In genomic region chr2:54332386-54332785, GRCh38 we compare ENCODE assay signal across 15 cellular contexts.
DNase-seq lines count a peak whose midpoint lies in the region; ATAC-seq and TF ChIP-seq lines count a peak whose summit lies in the region.
"Had no signal": no experiment of that assay in that cellular context is flagged by ENCODE, and none has a peak within 500 bp of the region (broad histone marks: within the 10 kb centered on the region; RNA-seq: fewer than 3 reads in every experiment).

No MANE protein-coding gene starts in this region.

- peaks cover 11% of the 10 kb centered on the region for H3F3A ChIP-seq in neural progenitor cell (ENCODE audit: low read depth)

- POLR2A ChIA-PET in activated B cell treated with CpG ODN at 0.5 μM for 24 hours (lab: Charles Lee) = no interaction called here

- H3K27ac Mint-ChIP-seq in activated B cell treated with CpG ODN at 0.5 μM for 24 hours (peak overlapping the region; percentile 22), neural progenitor cell (no peak overlapping the region)

- ATAC-seq in activated B cell treated with CpG ODN at 0.5 μM for 24 hours (ENCODE audit: low read depth) = no peak
- no peak for ATAC-seq in mucosa of descending colon
- ATAC-seq in HG03097 (IDR thresholded peaks at IDR 0.05; ENCODE audit: low FRiP score, unreplicated experiment) = no peak
- ATAC-seq: Right ventricle myocardium inferior had no signal

- no peak overlapping the region for H2AFZ ChIP-seq in neural progenitor cell (replicated peaks)

- DNase-seq in HCEC 1CT = peak; percentile 15
- no peak for DNase-seq in activated B cell treated with CpG ODN at 0.5 μM for 24 hours
- DNase-seq in fibroblast of the aortic adventitia (ENCODE audit: low read depth) = peak; percentile 40
- no peak for DNase-seq in neural progenitor cell (ENCODE audit: low spot score)
- DNase-seq in mucosa of descending colon = no peak
- DNase-seq in NCI-H146 treated with DMSO at 0.1 percent for 48 hours (lab: John Stamatoyannopoulos, UW; ENCODE audit: unreplicated experiment) = no peak
- DNase-seq: DMS 273 treated with DMSO at 0.1 percent for 48 hours, Karpas-422, MM.1S, NCI-H1930, NCI-H2171, NCI-H774 had no signal

- intact Hi-C loops in activated B cell treated with CpG ODN at 0.5 μM for 24 hours (cut with micrococcal nuclease) = loop anchor here (5.0 to 10.0 kb wide), 3 partner anchors 125 to 900 kb away; partner anchors contain the start of genes CLHC1, RPS27A and SPTBN1
- intact Hi-C loops in mucosa of descending colon (cut with DNase I, micrococcal nuclease) = no loop called here

- H3K27me3 ChIP-seq in neural progenitor cell = peaks cover 42% of the 10 kb centered on the region

- no peaks in the 10 kb centered on the region for H4K20me1 ChIP-seq in neural progenitor cell (ENCODE audit: low read depth)

- H3K27ac ChIP-seq in neural progenitor cell = no peak overlapping the region
- H3K27ac ChIP-seq: SK-N-MC had no signal

- CTCF ChIA-PET in activated B cell treated with CpG ODN at 0.5 μM for 24 hours (lab: Charles Lee) = no interaction called here

- peaks cover 21% of the 10 kb centered on the region for H3K4me1 Mint-ChIP-seq in activated B cell treated with CpG ODN at 0.5 μM for 24 hours
- H3K4me1 Mint-ChIP-seq in neural progenitor cell = peaks cover 13% of the 10 kb centered on the region

- H3K4me3 ChIP-seq in fibroblast of the aortic adventitia (ENCODE audit: low read depth, low read length) (no peak overlapping the region), neural progenitor cell (no peak overlapping the region), mucosa of descending colon (no peak overlapping the region)
- H3K4me3 ChIP-seq: SK-N-MC had no signal

- H3K9me3 Mint-ChIP-seq in activated B cell treated with CpG ODN at 0.5 μM for 24 hours (no peaks in the 10 kb centered on the region), neural progenitor cell (no peaks in the 10 kb centered on the region)

- H3K4me3 Mint-ChIP-seq in activated B cell treated with CpG ODN at 0.5 μM for 24 hours (no peak overlapping the region), neural progenitor cell (peak overlapping the region; percentile 42)

- H3K4me2 ChIP-seq in neural progenitor cell = no peak overlapping the region

- no peaks in the 10 kb centered on the region for H3K79me2 ChIP-seq in neural progenitor cell (ENCODE audit: low read depth)

- no peaks in the 10 kb centered on the region for H3K36me3 ChIP-seq in neural progenitor cell
- no peaks in the 10 kb centered on the region for H3K36me3 ChIP-seq in mucosa of descending colon (ENCODE audit: low read depth)

- H3K9ac ChIP-seq in neural progenitor cell = no peak overlapping the region

- TF ChIP-seq CTCF in activated B cell treated with CpG ODN at 0.5 μM for 24 hours (IDR thresholded peaks at IDR 0.05) (no peak), fibroblast of the aortic adventitia (IDR thresholded peaks at IDR 0.05; ENCODE audit: insufficient read depth, low read length) (no peak), neural progenitor cell (IDR thresholded peaks at IDR 0.05) (no peak), mucosa of descending colon (IDR thresholded peaks at IDR 0.05) (no peak)

- no peaks in the 10 kb centered on the region for H3K9me3 ChIP-seq in neural progenitor cell (ENCODE audit: low read depth)
- H3K9me3 ChIP-seq in mucosa of descending colon = no peaks in the 10 kb centered on the region

- H3K4me1 ChIP-seq in neural progenitor cell (peaks cover 13% of the 10 kb centered on the region), mucosa of descending colon (ENCODE audit: low read depth) (peaks cover 14% of the 10 kb centered on the region)

- no peaks in the 10 kb centered on the region for H3K36me3 Mint-ChIP-seq in activated B cell treated with CpG ODN at 0.5 μM for 24 hours (ENCODE audit: low read depth)
- H3K36me3 Mint-ChIP-seq in neural progenitor cell = no peaks in the 10 kb centered on the region

- peaks cover 13% of the 10 kb centered on the region for H3K27me3 Mint-ChIP-seq in activated B cell treated with CpG ODN at 0.5 μM for 24 hours
- H3K27me3 Mint-ChIP-seq in neural progenitor cell (ENCODE audit: insufficient read depth, low read depth) = peaks cover 3% of the 10 kb centered on the region

Comparison
In these comparisons a context has a peak if more than half of its experiments do, and no peak if none do; other contexts are left out.
1. DNase-seq: peak in HCEC 1CT (single experiment) and fibroblast of the aortic adventitia (single experiment); none in activated B cell treated with CpG ODN at 0.5 μM for 24 hours (single experiment), neural progenitor cell (single experiment), mucosa of descending colon (0 of 3) and NCI-H146 treated with DMSO at 0.1 percent for 48 hours (single experiment).